Comparison of ENCODE assay signal across 8 cellular contexts in the genomic region with DNA sequence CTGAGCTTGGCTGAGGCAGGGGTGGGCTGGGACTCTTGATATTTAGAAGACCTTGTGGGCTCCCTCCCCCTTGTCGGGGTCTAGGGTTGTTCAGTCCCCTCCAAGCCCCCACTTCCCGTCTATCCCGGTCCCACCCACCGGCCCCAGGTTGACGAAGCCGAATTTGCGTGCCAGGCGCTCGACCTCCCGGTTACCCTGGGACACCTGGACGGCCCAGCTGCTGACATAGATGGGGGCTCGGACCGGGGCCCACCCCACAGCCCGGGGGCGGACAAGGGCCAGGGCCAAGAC. TPM values are rescaled to one million over a fixed set of nuclear protein-coding genes. Genes with fewer than 3 reads are reported as not detected.
DNase-seq lines count a peak whose midpoint lies in the region; ATAC-seq, FAIRE-seq and TF ChIP-seq lines count a peak whose summit lies in the region.

No MANE protein-coding gene starts in this region.

- no peaks in the 10 kb centered on the region for H3K36me3 Mint-ChIP-seq in activated CD4-positive, alpha-beta T cell treated with anti-CD3 and anti-CD28 coated beads for 36 hours (ENCODE audit: low read depth)
- no peaks in the 10 kb centered on the region for H3K36me3 Mint-ChIP-seq in activated naive CD8-positive, alpha-beta T cell treated with anti-CD3 and anti-CD28 coated beads for 36 hours

- H3K4me1 ChIP-seq in kidney (ENCODE audit: control insufficient read depth in 1 of 2, insufficient read depth in 1 of 2, low read depth in 1 of 2, low read length in 2 of 2) = peaks cover 0 to 8% of the 10 kb centered on the region in 2 donors

- H3K27me3 Mint-ChIP-seq in activated CD4-positive, alpha-beta T cell treated with anti-CD3 and anti-CD28 coated beads for 36 hours = peaks cover 3% of the 10 kb centered on the region
- H3K27me3 Mint-ChIP-seq in activated naive CD8-positive, alpha-beta T cell treated with anti-CD3 and anti-CD28 coated beads for 36 hours = peaks cover 4% of the 10 kb centered on the region

- peaks cover 9% of the 10 kb centered on the region for H3K4me1 Mint-ChIP-seq in activated CD4-positive, alpha-beta T cell treated with anti-CD3 and anti-CD28 coated beads for 36 hours
- H3K4me1 Mint-ChIP-seq in activated naive CD8-positive, alpha-beta T cell treated with anti-CD3 and anti-CD28 coated beads for 36 hours = peaks cover 9% of the 10 kb centered on the region

- TF ChIP-seq CTCF in kidney (IDR thresholded peaks at IDR 0.05; ENCODE audit: borderline replicate concordance, extremely low read depth, insufficient read depth) = no peak

- intact Hi-C loops in activated CD4-positive, alpha-beta T cell treated with anti-CD3 and anti-CD28 coated beads for 36 hours (cut with DNase I, micrococcal nuclease) = loop anchor here (1.0 to 2.0 kb wide), 18 partner anchors 11 to 693 kb away; partner anchors contain the start of genes C19orf25 (in 2 of the 2), ADAMTSL5 (in 1 of the 2), ATP8B3 (in 1 of the 2) and CIRBP (in 1 of the 2)
- intact Hi-C loops in kidney (cut with DNase I) = no loop called here

- H3K36me3 ChIP-seq in kidney (ENCODE audit: control insufficient read depth in 1 of 2, insufficient read depth in 2 of 2, low read length in 2 of 2) = no peaks in the 10 kb centered on the region

- H3K27ac Mint-ChIP-seq in activated CD4-positive, alpha-beta T cell treated with anti-CD3 and anti-CD28 coated beads for 36 hours = no peak overlapping the region
- no peak overlapping the region for H3K27ac Mint-ChIP-seq in activated naive CD8-positive, alpha-beta T cell treated with anti-CD3 and anti-CD28 coated beads for 36 hours

- peak overlapping the region in 1 of 2 donors; percentile 74 for H3K27ac ChIP-seq in kidney (ENCODE audit: low read depth in 2 of 2, low read length in 2 of 2)
- H3K27ac ChIP-seq in substantia nigra (ENCODE audit: low read depth, low read length, poor library complexity, severe bottlenecking) = peak overlapping the region; percentile 66

- H3K4me3 ChIP-seq in kidney (ENCODE audit: low read length in 2 of 2) = peak overlapping the region in 1 of 2 donors; percentile 82

- H3K9ac ChIP-seq in kidney (ENCODE audit: low read length in 2 of 2) = peak overlapping the region; percentile 41 to 67

- FAIRE-seq in kidney (lab: Jason Lieb, UNC) = no peak

- POLR2A ChIA-PET in activated CD4-positive, alpha-beta T cell treated with anti-CD3 and anti-CD28 coated beads for 36 hours (lab: Charles Lee) = no interaction called here

- no peaks in the 10 kb centered on the region for H3K9me3 ChIP-seq in kidney (ENCODE audit: control insufficient read depth in 1 of 2, low read length in 2 of 2)

- no peaks in the 10 kb centered on the region for H3K9me3 Mint-ChIP-seq in activated CD4-positive, alpha-beta T cell treated with anti-CD3 and anti-CD28 coated beads for 36 hours (ENCODE audit: low read depth)
- H3K9me3 Mint-ChIP-seq in activated naive CD8-positive, alpha-beta T cell treated with anti-CD3 and anti-CD28 coated beads for 36 hours = no peaks in the 10 kb centered on the region

- peak overlapping the region; percentile 72 for H3K4me3 Mint-ChIP-seq in activated CD4-positive, alpha-beta T cell treated with anti-CD3 and anti-CD28 coated beads for 36 hours
- H3K4me3 Mint-ChIP-seq in activated naive CD8-positive, alpha-beta T cell treated with anti-CD3 and anti-CD28 coated beads for 36 hours = peak overlapping the region; percentile 63

- no peak for DNase-seq in activated CD4-positive, alpha-beta T cell treated with anti-CD3 and anti-CD28 coated beads for 36 hours
- no peak for DNase-seq in activated CD4-positive, alpha-beta T cell treated with anti-CD3 and anti-CD28 coated beads for 1 hour
- DNase-seq in activated naive CD8-positive, alpha-beta T cell treated with anti-CD3 and anti-CD28 coated beads for 36 hours = no peak
- DNase-seq in kidney (no peak), substantia nigra (lab: John Stamatoyannopoulos, UW) (peak in 1 of 49 donors; percentile 52), DMS 273 treated with DMSO at 0.1 percent for 48 hours (lab: John Stamatoyannopoulos, UW) (no peak), superior temporal gyrus (ENCODE audit: extremely low spot score) (no peak)

- CTCF ChIA-PET in activated CD4-positive, alpha-beta T cell treated with anti-CD3 and anti-CD28 coated beads for 36 hours (lab: Charles Lee) = interaction anchor here (0.7 kb wide), 1 partner anchor 44 kb away, joined by 4 read pairs; no protein-coding TSS in a partner anchor

- ATAC-seq in activated CD4-positive, alpha-beta T cell treated with anti-CD3 and anti-CD28 coated beads for 36 hours = no peak
- ATAC-seq in HG02870 (IDR thresholded peaks at IDR 0.05; ENCODE audit: unreplicated experiment) = no peak

RNA-seq across cellular contexts. Expression of gene PCSK4, which starts 0.2 kb away (rescaled TPM):
- total RNA-seq in activated CD4-positive, alpha-beta T cell treated with anti-CD3 and anti-CD28 coated beads for 36 hours = 1 to 10 TPM; 1.8 to 3.9 TPM
- total RNA-seq in activated naive CD8-positive, alpha-beta T cell treated with anti-CD3 and anti-CD28 coated beads for 36 hours = 1 to 10 TPM; 1.5 to 1.7 TPM
- total RNA-seq in kidney = 5.3 TPM
- 5.5 TPM for polyA plus RNA-seq in kidney (ENCODE audit: insufficient read depth, low read depth, low replicate concordance)

RNA-seq across cellular contexts. Expression of gene REEP6, which starts 1.0 kb away (rescaled TPM):
- 1 to 10 TPM; 2.1 to 2.7 TPM for total RNA-seq in activated CD4-positive, alpha-beta T cell treated with anti-CD3 and anti-CD28 coated beads for 36 hours
- 1 to 10 TPM; 1.3 to 1.8 TPM for total RNA-seq in activated naive CD8-positive, alpha-beta T cell treated with anti-CD3 and anti-CD28 coated beads for 36 hours
- 9.6 TPM for total RNA-seq in kidney
- 60.0 TPM for polyA plus RNA-seq in kidney (ENCODE audit: insufficient read depth, low read depth, low replicate concordance)

RNA-seq across cellular contexts. Expression of gene C19orf25, which starts 10.9 kb away (rescaled TPM):
- 10 to 100 TPM; 19.9 to 26.9 TPM for total RNA-seq in activated CD4-positive, alpha-beta T cell treated with anti-CD3 and anti-CD28 coated beads for 36 hours
- total RNA-seq in activated naive CD8-positive, alpha-beta T cell treated with anti-CD3 and anti-CD28 coated beads for 36 hours = 10 to 100 TPM; 27.0 to 28.7 TPM
- total RNA-seq in kidney = 32.5 TPM
- polyA plus RNA-seq in kidney (ENCODE audit: insufficient read depth, low read depth, low replicate concordance) = 50.9 TPM

RNA-seq across cellular contexts. Expression of gene ADAMTSL5, which starts 22.9 kb away (rescaled TPM):
- total RNA-seq in activated CD4-positive, alpha-beta T cell treated with anti-CD3 and anti-CD28 coated beads for 36 hours = 1 to 10 TPM; 2.5 to 3.8 TPM
- total RNA-seq in activated naive CD8-positive, alpha-beta T cell treated with anti-CD3 and anti-CD28 coated beads for 36 hours = 1 to 10 TPM; 1.1 to 1.5 TPM
- 4.6 TPM for total RNA-seq in kidney
- polyA plus RNA-seq in kidney (ENCODE audit: insufficient read depth, low read depth, low replicate concordance) = 1.4 TPM

RNA-seq across cellular contexts. Expression of gene PLK5, which starts 33.9 kb away (rescaled TPM):
- not detected for total RNA-seq in activated CD4-positive, alpha-beta T cell treated with anti-CD3 and anti-CD28 coated beads for 36 hours
- total RNA-seq in activated naive CD8-positive, alpha-beta T cell treated with anti-CD3 and anti-CD28 coated beads for 36 hours = not detected
- not detected for total RNA-seq in kidney
- polyA plus RNA-seq in kidney (ENCODE audit: insufficient read depth, low read depth, low replicate concordance) = not detected
